23 cellular contexts compared by ENCODE assay signal in the genomic region with DNA sequence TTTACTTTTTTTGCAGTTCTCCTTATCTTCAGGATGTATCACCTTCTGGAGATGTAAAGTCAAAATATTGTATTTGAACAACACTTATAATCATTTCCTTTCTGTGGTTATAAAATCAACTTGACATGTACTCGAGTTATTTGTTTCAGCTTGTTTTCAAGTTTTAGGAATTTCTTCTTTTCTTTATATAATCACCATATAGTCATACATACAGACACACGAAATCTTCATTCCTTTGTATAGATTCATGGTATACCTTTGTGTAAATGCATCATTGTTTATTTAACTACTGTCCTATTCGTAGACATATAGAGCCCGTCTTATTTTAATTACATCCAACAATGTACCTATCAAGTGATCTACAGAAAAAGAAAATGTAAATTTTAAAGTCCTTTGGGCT. TPM values are rescaled to one million over a fixed set of nuclear protein-coding genes. Genes with fewer than 3 reads are reported as not detected.
DNase-seq lines count a peak whose midpoint lies in the region; ATAC-seq, FAIRE-seq and TF ChIP-seq lines count a peak whose summit lies in the region.
"Had no signal": no experiment of that assay in that cellular context is flagged by ENCODE, and none has a peak within 500 bp of the region (broad histone marks: within the 10 kb centered on the region; RNA-seq: fewer than 3 reads in every experiment).

No MANE protein-coding gene starts in this region.

- DNase-seq in Panc1 (ENCODE audit: low read depth, low spot score) (no peak), bronchial epithelial cell (ENCODE audit: low read depth) (peak; percentile 92), epithelial cell of prostate (ENCODE audit: low read depth, low spot score) (no peak), NCI-H2029 (lab: John Stamatoyannopoulos, UW) (no peak), urothelium cell line (ENCODE audit: low spot score) (no peak)
- no peak for DNase-seq in activated CD8-positive, alpha-beta T cell treated with anti-CD3 and anti-CD28 coated beads for 36 hours
- DNase-seq: Caco-2; CD4-positive, CD25-positive, alpha-beta regulatory T cell; CD8-positive, alpha-beta T cell; DMS 273 treated with DMSO at 0.1 percent for 48 hours; DMS79; EL; GDM1; GM23248; H7; HCEC 1CT had no signal

- in situ Hi-C loops in Panc1 (cut with HindIII; ENCODE audit: low pct_unique_long_range_greater_than_20kb, low sequenced_read_pairs), result no loop called here

- H3K36me3 Mint-ChIP-seq in activated CD8-positive, alpha-beta T cell treated with anti-CD3 and anti-CD28 coated beads for 36 hours (ENCODE audit: low read depth), result peaks cover 5% of the 10 kb centered on the region

- TF ChIP-seq CTCF in Panc1 (IDR thresholded peaks at IDR 0.05) (no peak), bronchial epithelial cell (IDR thresholded peaks at IDR 0.05; ENCODE audit: insufficient read depth, low read length, severe bottlenecking) (no peak)
- TF ChIP-seq CTCF in activated CD8-positive, alpha-beta T cell treated with anti-CD3 and anti-CD28 coated beads for 36 hours (IDR thresholded peaks at IDR 0.05), result no peak

- no peak for ATAC-seq in Panc1
- no peak for ATAC-seq in activated CD8-positive, alpha-beta T cell treated with anti-CD3 and anti-CD28 coated beads for 36 hours
- ATAC-seq: CD8-positive, alpha-beta T cell; GM12878 had no signal

- intact Hi-C loops in Panc1 (cut with micrococcal nuclease; ENCODE audit: unreplicated experiment), result no loop called here
- intact Hi-C loops in activated CD8-positive, alpha-beta T cell treated with anti-CD3 and anti-CD28 coated beads for 36 hours (cut with micrococcal nuclease), result no loop called here

- no peaks in the 10 kb centered on the region for H3K4me1 ChIP-seq in Panc1 (ENCODE audit: control insufficient read depth, insufficient read depth, low read length)
- H3K4me1 ChIP-seq: BLaER1 had no signal

- H3K4me1 Mint-ChIP-seq in activated CD8-positive, alpha-beta T cell treated with anti-CD3 and anti-CD28 coated beads for 36 hours (ENCODE audit: low read depth), result peaks cover 2% of the 10 kb centered on the region
- H3K4me1 Mint-ChIP-seq: B cell had no signal

- H3K36me3 ChIP-seq in Panc1 (ENCODE audit: control insufficient read depth, insufficient read depth, low read length) (no peaks in the 10 kb centered on the region; the same call in 1 of the 2 replicates), bronchial epithelial cell (ENCODE audit: control insufficient read depth, insufficient read depth, low read length) (no peaks in the 10 kb centered on the region)

- no peaks in the 10 kb centered on the region for H3K9me3 ChIP-seq in Panc1 (ENCODE audit: control insufficient read depth, insufficient read depth, low read depth, low read length)
- H3K9me3 ChIP-seq: BLaER1, Caco-2 had no signal

- FAIRE-seq in bronchial epithelial cell (lab: Jason Lieb, UNC) (no peak), urothelium cell line (lab: Jason Lieb, UNC) (no peak)
- FAIRE-seq: GM12878, GM19239, H1 had no signal

- BruUV-seq in Panc1 (replicated peaks; lab: Mats Ljungman, UMichigan), result TSS peak; percentile 56

- CTCF ChIA-PET in Panc1 (lab: Charles Lee), result no interaction called here
- CTCF ChIA-PET in activated CD8-positive, alpha-beta T cell treated with anti-CD3 and anti-CD28 coated beads for 36 hours (lab: Charles Lee), result no interaction called here

- H3K4me3 ChIP-seq in Panc1 (ENCODE audit: low read depth in 2 of 2, low read length in 2 of 2) (no peak overlapping the region), bronchial epithelial cell (ENCODE audit: low read depth, low read length) (no peak overlapping the region)
- H3K4me3 ChIP-seq: BLaER1, GM12878, GM23248 had no signal

- POLR2A ChIA-PET in Panc1 (lab: Charles Lee), result no interaction called here
- POLR2A ChIA-PET in activated CD8-positive, alpha-beta T cell treated with anti-CD3 and anti-CD28 coated beads for 36 hours (lab: Charles Lee), result no interaction called here

- H3K4me3 Mint-ChIP-seq in activated CD8-positive, alpha-beta T cell treated with anti-CD3 and anti-CD28 coated beads for 36 hours, result no peak overlapping the region
- H3K4me3 Mint-ChIP-seq: B cell; CD8-positive, alpha-beta T cell had no signal

- H3K27ac Mint-ChIP-seq in activated CD8-positive, alpha-beta T cell treated with anti-CD3 and anti-CD28 coated beads for 36 hours, result no peak overlapping the region
- H3K27ac Mint-ChIP-seq: B cell; CD4-positive, CD25-positive, alpha-beta regulatory T cell; CD8-positive, alpha-beta T cell had no signal

- H3K27ac ChIP-seq in Panc1 (ENCODE audit: low read length) (no peak overlapping the region), epithelial cell of prostate (peak overlapping the region; percentile 39)
- H3K27ac ChIP-seq: 22Rv1, BLaER1, C4-2B, GM23248 had no signal

- H3K27me3 Mint-ChIP-seq in activated CD8-positive, alpha-beta T cell treated with anti-CD3 and anti-CD28 coated beads for 36 hours, result no peaks in the 10 kb centered on the region
- H3K27me3 Mint-ChIP-seq: B cell; CD4-positive, CD25-positive, alpha-beta regulatory T cell had no signal

- H3K9me3 Mint-ChIP-seq in activated CD8-positive, alpha-beta T cell treated with anti-CD3 and anti-CD28 coated beads for 36 hours, result peaks cover 2% of the 10 kb centered on the region
- H3K9me3 Mint-ChIP-seq: CD4-positive, CD25-positive, alpha-beta regulatory T cell had no signal

- H3K27me3 ChIP-seq in Panc1 (ENCODE audit: control insufficient read depth, insufficient read depth, low read length) (no peaks in the 10 kb centered on the region), bronchial epithelial cell (ENCODE audit: control insufficient read depth, insufficient read depth, low read length) (no peaks in the 10 kb centered on the region)
- H3K27me3 ChIP-seq: BLaER1 had no signal

RNA-seq across cellular contexts. Expression of a gene that starts 40.1 kb away (rescaled TPM):
- 82.0 TPM for total RNA-seq in Panc1 (2021; ENCODE audit: unreplicated experiment)
- polyA plus RNA-seq in Panc1 (2012; ENCODE audit: insufficient read length), result 60.1 TPM
- total RNA-seq in bronchial epithelial cell, result 25.0 and 72.2 TPM in 2 replicates
- 100 to 1,000 TPM; 105 to 106 TPM for total RNA-seq in activated CD8-positive, alpha-beta T cell treated with anti-CD3 and anti-CD28 coated beads for 36 hours

RNA-seq across cellular contexts. Expression of a gene that starts 40.4 kb away (rescaled TPM):
- 56.6 TPM for total RNA-seq in Panc1 (2021; ENCODE audit: unreplicated experiment)
- polyA plus RNA-seq in Panc1 (2012; ENCODE audit: insufficient read length), result 22.7 TPM
- total RNA-seq in bronchial epithelial cell, result 3.9 and 8.6 TPM in 2 replicates
- 10 to 100 TPM; 51.7 to 54.8 TPM for total RNA-seq in activated CD8-positive, alpha-beta T cell treated with anti-CD3 and anti-CD28 coated beads for 36 hours
